Comparison of ENCODE assay signal across 10 cellular contexts in the genomic region with DNA sequence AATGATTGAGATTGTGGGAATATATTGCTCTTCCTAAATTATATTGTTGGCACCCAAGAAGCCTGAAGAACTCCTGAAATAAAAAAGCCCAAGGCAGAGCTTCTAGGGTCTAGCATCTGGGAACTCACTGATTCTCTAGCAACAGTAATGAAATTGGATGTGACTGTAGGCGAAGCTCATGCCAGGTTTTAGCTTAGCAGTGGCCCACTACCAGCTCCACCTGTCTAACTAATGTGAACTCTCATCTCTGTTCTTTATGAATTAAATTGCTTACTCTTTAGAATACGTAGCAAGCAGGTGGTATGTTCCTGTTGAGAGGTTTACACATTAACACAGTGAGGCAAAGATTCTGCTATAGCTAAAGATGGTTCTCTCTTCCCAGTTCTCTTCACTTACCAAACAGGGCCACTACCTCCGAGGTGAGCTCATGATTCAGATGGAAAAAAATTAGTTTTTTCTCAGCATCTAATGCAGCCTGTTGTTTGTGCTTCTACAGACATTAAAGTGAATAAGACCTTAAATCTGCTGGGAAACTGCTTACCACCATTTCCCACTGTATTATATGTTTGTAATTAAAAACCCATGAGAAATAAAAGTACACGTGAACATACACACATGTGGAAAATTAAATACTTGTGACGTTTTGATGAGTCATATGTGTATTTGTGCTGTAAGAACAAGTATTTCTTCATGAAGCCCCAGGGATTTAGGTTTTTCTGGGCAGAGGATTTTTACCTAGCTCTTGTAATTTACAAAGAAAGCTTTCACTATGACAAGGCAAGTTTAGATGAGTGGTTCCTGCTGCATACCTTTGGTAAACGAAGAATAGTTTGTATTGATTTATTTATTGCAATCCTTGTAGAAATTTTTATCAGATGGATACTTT.
DNase-seq lines count a peak whose midpoint lies in the region; ATAC-seq lines count a peak whose summit lies in the region.
"Had no signal": no experiment of that assay in that cellular context is flagged by ENCODE, and none has a peak within 500 bp of the region (broad histone marks: within the 10 kb centered on the region; RNA-seq: fewer than 3 reads in every experiment).

No MANE protein-coding gene starts in this region.

- H3K27me3 ChIP-seq in MG63, result no peaks in the 10 kb centered on the region

- ATAC-seq in GM19463 (IDR thresholded peaks at IDR 0.05; ENCODE audit: unreplicated experiment), result peak; percentile 68
- peak; percentile 52 for ATAC-seq in HG03139 (IDR thresholded peaks at IDR 0.05; ENCODE audit: unreplicated experiment)
- ATAC-seq: left cardiac atrium had no signal

- peak; percentile 84 for DNase-seq in DMS53 (lab: John Stamatoyannopoulos, UW)
- DNase-seq in amniotic epithelial cell (ENCODE audit: low read depth), result peak; percentile 73
- no peak for DNase-seq in MG63
- no peak for DNase-seq in NCI-H2171 treated with DMSO at 0.1 percent for 48 hours (lab: John Stamatoyannopoulos, UW)
- DNase-seq in UCSD-AML1 (lab: John Stamatoyannopoulos, UW; ENCODE audit: unreplicated experiment), result no peak
- no peak for DNase-seq in A172 (ENCODE audit: low spot score)
- DNase-seq: activated naive CD8-positive, alpha-beta T cell treated with anti-CD3 and anti-CD28 coated beads for 36 hours; left cardiac atrium had no signal

- no peaks in the 10 kb centered on the region for H3K36me3 ChIP-seq in MG63

- no peaks in the 10 kb centered on the region for H3K9me3 ChIP-seq in MG63

- no peak overlapping the region for H3K4me3 ChIP-seq in MG63

Comparison
In these comparisons a context has a peak if more than half of its experiments do, and no peak if none do; other contexts are left out.
1. DNase-seq: peak in DMS53 (single experiment) and amniotic epithelial cell (single experiment); none in MG63 (single experiment), NCI-H2171 treated with DMSO at 0.1 percent for 48 hours (single experiment), UCSD-AML1 (single experiment) and A172 (single experiment).